ENCODE assay signal across 8 cellular contexts in the genomic region with DNA sequence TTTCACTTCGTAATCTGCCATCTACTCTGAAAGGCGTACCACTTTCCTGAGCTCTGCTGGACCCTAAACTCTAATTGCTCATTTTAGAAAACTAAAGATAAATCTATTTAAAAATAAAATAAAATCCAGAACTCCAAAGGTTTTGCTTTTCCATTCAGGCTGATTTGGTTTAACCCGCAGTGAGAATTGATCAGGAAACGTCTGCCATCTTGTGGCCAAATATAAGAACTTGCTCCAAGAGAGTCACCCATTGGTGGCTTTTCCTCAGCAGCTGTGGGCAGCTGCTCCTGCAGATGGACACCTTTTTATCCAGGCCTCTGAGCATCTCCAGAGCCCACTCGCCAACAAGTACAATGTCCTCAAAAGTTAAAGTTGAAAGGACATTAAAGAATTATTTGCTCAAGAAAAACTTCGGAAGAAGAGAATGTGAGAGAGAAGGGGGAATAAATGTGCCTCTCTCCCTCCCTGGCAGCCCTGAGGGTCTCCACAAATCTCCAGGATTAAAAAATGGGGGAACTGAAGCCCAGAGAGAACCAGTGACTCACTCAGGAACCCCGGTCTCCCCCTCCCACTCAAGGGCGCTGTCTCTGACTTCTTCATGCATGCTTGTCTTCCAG. TPM values are rescaled to one million over a fixed set of nuclear protein-coding genes. Genes with fewer than 3 reads are reported as not detected.
DNase-seq lines count a peak whose midpoint lies in the region; ATAC-seq and TF ChIP-seq lines count a peak whose summit lies in the region.

No MANE protein-coding gene starts in this region.

- in situ Hi-C loops in transverse colon (cut with MboI; ENCODE audit: low pct_ligation_motif_present in 1 of 4, low pct_unique_long_range_greater_than_20kb in 1 of 4, low sequenced_read_pairs in 3 of 4) = loop anchor here (10.0 to 25.0 kb wide), 4 partner anchors 592 to 1492 kb away; no protein-coding TSS in a partner anchor

- H3K4me1 ChIP-seq in Loucy (ENCODE audit: insufficient read depth, low read length, poor library complexity, severe bottlenecking) (no peaks in the 10 kb centered on the region), transverse colon (no peaks in the 10 kb centered on the region)

- no peak overlapping the region for H3K27ac Mint-ChIP-seq in chondrocyte (ENCODE audit: unreplicated experiment)

- H3K27me3 ChIP-seq in Loucy (ENCODE audit: insufficient read depth, low read length, poor library complexity, severe bottlenecking) (no peaks in the 10 kb centered on the region), transverse colon (peaks cover 7% of the 10 kb centered on the region)

- H3K9me3 ChIP-seq in Loucy (ENCODE audit: insufficient read depth, low read depth, low read length) (no peaks in the 10 kb centered on the region), transverse colon (no peaks in the 10 kb centered on the region)

- TF ChIP-seq CTCF in Loucy (conservative IDR thresholded peaks at IDR 0.05; ENCODE audit: low read length) = peak; percentile 78
- peak; percentile 92 for TF ChIP-seq CTCF in chondrocyte (IDR thresholded peaks at IDR 0.05)
- peak; percentile 70 to 75 (median 72) for TF ChIP-seq CTCF in transverse colon (IDR thresholded peaks at IDR 0.05)

- H3F3A ChIP-seq in Loucy (ENCODE audit: low read depth) = no peaks in the 10 kb centered on the region

- H3K9ac ChIP-seq in Loucy (ENCODE audit: low read depth, low read length, poor library complexity, severe bottlenecking) = no peak overlapping the region

- no peaks in the 10 kb centered on the region for H4K20me1 ChIP-seq in Loucy (ENCODE audit: insufficient read depth, low read length, poor library complexity, severe bottlenecking)

- no peak overlapping the region for H3K27ac ChIP-seq in transverse colon

- H3K36me3 ChIP-seq in Loucy (ENCODE audit: insufficient read depth, low read length) (no peaks in the 10 kb centered on the region), transverse colon (no peaks in the 10 kb centered on the region)

- peak; percentile 46 for DNase-seq in SIG-M5 treated with dmso at 0.1 percent for 504 hours (lab: John Stamatoyannopoulos, UW; ENCODE audit: unreplicated experiment)
- DNase-seq in SIG-M5 (lab: John Stamatoyannopoulos, UW) = no peak
- DNase-seq in RPMI7951 (ENCODE audit: low read depth) = peak; percentile 65
- DNase-seq in chondrocyte (ENCODE audit: low spot score) = no peak
- DNase-seq in left kidney (ENCODE audit: low read depth, low spot score) = peak; percentile 85
- DNase-seq in transverse colon = peak; percentile 29

- H3K4me3 ChIP-seq in Loucy (ENCODE audit: low read length, poor library complexity, severe bottlenecking) (no peak overlapping the region), transverse colon (no peak overlapping the region)

- 33 to 36% methylated on average over 4 to 8 of the region's 8 CpGs for WGBS in transverse colon (ENCODE audit: low coverage in 1 of 2), 2 donors

- intact Hi-C loops in transverse colon (cut with DNase I; ENCODE audit: low total_unique reads) = loop anchor here (10.0 kb wide), 1 partner anchor 1224 kb away; no protein-coding TSS in a partner anchor

- no peaks in the 10 kb centered on the region for H3K9me2 ChIP-seq in Loucy (replicated peaks; ENCODE audit: low read depth, low read length)

- no peaks in the 10 kb centered on the region for H3K36me3 Mint-ChIP-seq in chondrocyte (ENCODE audit: low read depth)

- no peak for TF ChIP-seq POLR2A in transverse colon (IDR thresholded peaks at IDR 0.05)

- no peak for TF ChIP-seq EP300 in transverse colon (IDR thresholded peaks at IDR 0.05; ENCODE audit: low read depth)

- H3K4me2 ChIP-seq in Loucy (ENCODE audit: low read depth, low read length, poor library complexity, severe bottlenecking) = no peak overlapping the region

- peak; percentile 48 for ATAC-seq in GM21825 (IDR thresholded peaks at IDR 0.05; ENCODE audit: unreplicated experiment)

- no peak overlapping the region for H3K4me3 Mint-ChIP-seq in chondrocyte (ENCODE audit: unreplicated experiment)

- H3K79me2 ChIP-seq in Loucy (ENCODE audit: insufficient read depth, low read length) = no peaks in the 10 kb centered on the region

- H2AFZ ChIP-seq in Loucy (ENCODE audit: low read length) = no peak overlapping the region

- peaks cover 7% of the 10 kb centered on the region for H3K27me3 Mint-ChIP-seq in chondrocyte (ENCODE audit: low read depth)

- H3K9me3 Mint-ChIP-seq in chondrocyte (ENCODE audit: low read depth) = no peaks in the 10 kb centered on the region

- peaks cover 5% of the 10 kb centered on the region for H3K4me1 Mint-ChIP-seq in chondrocyte (ENCODE audit: low read depth)

RNA-seq across cellular contexts. Expression of a gene that starts 4.1 kb away (rescaled TPM):
- under 0.01 TPM in 1 of 2 replicates, not detected in the other for total RNA-seq in RPMI7951 (2014; rRNA removed; shearing (Covaris generic))
- total RNA-seq in chondrocyte (0.17 TPM in 1 of 3 replicates, not detected in the others), transverse colon (under 1 TPM in 1 of 4 donors, not detected in 3; 0.41 TPM)

RNA-seq across cellular contexts. Expression of a gene that starts 20.3 kb away (rescaled TPM):
- total RNA-seq in RPMI7951 (2014; rRNA removed; shearing (Covaris generic)) = 51.2 and 60.0 TPM in 2 replicates
- total RNA-seq in chondrocyte (98.3 to 107 TPM (median 104 TPM) in 3 replicates), transverse colon (10 to 100 TPM; 35.0 to 47.0 (median 39.6) TPM)

Comparison
In these comparisons a context has a peak if more than half of its experiments do, and no peak if none do; other contexts are left out.
1. DNase-seq: peak in SIG-M5 treated with dmso at 0.1 percent for 504 hours (single experiment), RPMI7951 (single experiment), left kidney (single experiment) and transverse colon (single experiment); none in SIG-M5 (single experiment) and chondrocyte (single experiment).
2. Peak in every context shown above with its lines, with median percentiles within 50 percentile points of each other: CTCF ChIP-seq.